In the genomic region with DNA sequence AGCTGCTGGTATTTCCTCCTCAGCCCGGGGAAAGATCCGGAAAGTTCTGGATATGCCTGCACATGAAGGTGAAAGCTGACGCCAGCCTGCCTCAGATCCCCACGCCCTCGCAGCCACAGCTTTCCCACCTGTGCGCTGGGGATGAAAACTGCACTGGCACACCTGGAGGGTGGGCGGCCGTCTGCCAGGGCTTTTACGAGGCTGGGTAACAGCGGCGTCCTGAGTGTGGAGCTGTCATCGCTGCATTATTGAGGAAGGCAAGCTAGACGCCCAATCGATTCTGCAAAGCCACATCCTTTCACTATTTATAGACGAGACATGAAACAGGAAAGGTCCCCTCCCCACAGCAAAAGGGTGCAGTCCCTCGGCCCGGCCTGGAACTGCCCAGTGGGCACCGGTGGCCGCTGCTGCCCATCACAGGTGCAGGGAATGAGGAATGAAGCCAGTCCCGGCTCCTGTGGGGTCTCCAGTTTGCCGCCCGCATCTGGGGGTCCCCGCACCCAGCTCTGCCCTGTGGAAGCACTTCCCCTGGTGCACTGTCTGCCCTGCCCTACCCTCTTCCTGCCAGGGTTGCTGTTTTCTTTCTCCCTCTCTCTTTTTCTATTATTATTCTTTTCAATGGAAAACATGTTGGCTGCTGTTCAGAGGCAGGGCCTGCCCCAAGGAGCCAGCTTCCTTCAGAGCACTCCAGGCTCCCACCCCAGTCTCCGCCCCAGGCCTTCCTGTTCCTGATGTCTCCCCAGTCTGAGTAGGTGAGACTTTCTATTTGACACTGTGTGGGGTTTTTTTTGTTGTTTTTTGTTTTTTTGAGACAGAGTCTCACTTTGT, we compare ENCODE assay signal across 8 cellular contexts. TPM values are rescaled to one million over a fixed set of nuclear protein-coding genes. Genes with fewer than 3 reads are reported as not detected.
A peak's percentile ranks its signal among the peaks of the same experiment; 100 is the strongest.
DNase-seq lines count a peak whose midpoint lies in the region; ATAC-seq, FAIRE-seq and TF ChIP-seq lines count a peak whose summit lies in the region.

No MANE protein-coding gene starts in this region.

- H3K4me1 Mint-ChIP-seq in activated naive CD8-positive, alpha-beta T cell treated with anti-CD3 and anti-CD28 coated beads, Interleukin-2, amount 10 ng/mL, durations not matched to agents 7 days and 5 days = peaks cover 47% of the 10 kb centered on the region
- peaks cover 5% of the 10 kb centered on the region for H3K4me1 Mint-ChIP-seq in type B pancreatic cell (ENCODE audit: unreplicated experiment)

- no peaks in the 10 kb centered on the region for H3K27me3 Mint-ChIP-seq in activated naive CD8-positive, alpha-beta T cell treated with anti-CD3 and anti-CD28 coated beads, Interleukin-2, amount 10 ng/mL, durations not matched to agents 7 days and 5 days
- no peaks in the 10 kb centered on the region for H3K27me3 Mint-ChIP-seq in type B pancreatic cell

- no peaks in the 10 kb centered on the region for H3K27me3 ChIP-seq in muscle layer of colon (ENCODE audit: control insufficient read depth in 1 of 2, insufficient read depth in 2 of 2, low read length in 2 of 2)

- H4K20me1 ChIP-seq in OCI-LY7 (ENCODE audit: insufficient read depth, low read length) = no peaks in the 10 kb centered on the region; the same call in 1 of the 2 replicates

- H3K9me3 Mint-ChIP-seq in activated naive CD8-positive, alpha-beta T cell treated with anti-CD3 and anti-CD28 coated beads, Interleukin-2, amount 10 ng/mL, durations not matched to agents 7 days and 5 days = no peaks in the 10 kb centered on the region
- no peaks in the 10 kb centered on the region for H3K9me3 Mint-ChIP-seq in type B pancreatic cell

- peaks cover 18% of the 10 kb centered on the region; the same call in 1 of the 2 replicates for H3K36me3 ChIP-seq in OCI-LY7 (ENCODE audit: insufficient read depth, low read length)
- H3K36me3 ChIP-seq in muscle layer of colon (ENCODE audit: insufficient read depth, low read length) = peaks cover 32% of the 10 kb centered on the region

- peaks cover 10% of the 10 kb centered on the region for H3K36me3 Mint-ChIP-seq in activated naive CD8-positive, alpha-beta T cell treated with anti-CD3 and anti-CD28 coated beads, Interleukin-2, amount 10 ng/mL, durations not matched to agents 7 days and 5 days
- no peaks in the 10 kb centered on the region for H3K36me3 Mint-ChIP-seq in type B pancreatic cell

- H3K4me1 ChIP-seq in OCI-LY7 (ENCODE audit: insufficient read depth, low read length, poor library complexity, severe bottlenecking) (peaks cover 35% of the 10 kb centered on the region), muscle layer of colon (ENCODE audit: insufficient read depth, low read length) (peaks cover 62% of the 10 kb centered on the region)

- H3K27ac ChIP-seq in OCI-LY7 (ENCODE audit: low read depth, low read length, poor library complexity, severe bottlenecking) (peak overlapping the region; percentile 71), muscle layer of colon (ENCODE audit: low read depth, low read length) (peak overlapping the region; percentile 78)

- peak overlapping the region; percentile 98 for H3K27ac Mint-ChIP-seq in activated naive CD8-positive, alpha-beta T cell treated with anti-CD3 and anti-CD28 coated beads, Interleukin-2, amount 10 ng/mL, durations not matched to agents 7 days and 5 days
- H3K27ac Mint-ChIP-seq in type B pancreatic cell = peak overlapping the region; percentile 17

- H3K4me2 ChIP-seq in OCI-LY7 (ENCODE audit: low read length) = peak overlapping the region; percentile 54

- POLR2A ChIA-PET in OCI-LY7 (lab: Charles Lee) = interaction anchor here (0.7 kb wide), 1 partner anchor 19 kb away, joined by 3 read pairs; no protein-coding TSS in a partner anchor
- POLR2A ChIA-PET in activated naive CD8-positive, alpha-beta T cell treated with anti-CD3 and anti-CD28 coated beads, Interleukin-2, amount 10 ng/mL, durations not matched to agents 7 days and 5 days (lab: Charles Lee) = interaction anchor here (0.9 to 3.0 kb wide), 9 partner anchors 9 to 191 kb away, joined by 3 to 22 read pairs (median 4); a partner anchor contains a TSS

- BruUV-seq in OCI-LY7 (replicated peaks; lab: Mats Ljungman, UMichigan) = no TSS peak

- no peaks in the 10 kb centered on the region for H3K79me2 ChIP-seq in OCI-LY7 (ENCODE audit: insufficient read depth, low read depth, low read length)

- intact Hi-C loops in OCI-LY7 (cut with micrococcal nuclease; ENCODE audit: unreplicated experiment) = no loop called here

- no peak overlapping the region for H3K9ac ChIP-seq in muscle layer of colon (ENCODE audit: low read length)

- DNase-seq in GM12892 (ENCODE audit: insufficient read length) (peak; percentile 70), OCI-LY7 (ENCODE audit: low spot score) (peak; percentile 16), type B pancreatic cell (ENCODE audit: extremely low spot score, unreplicated experiment) (no peak), NCI-H82 treated with DMSO at 0.1 percent for 48 hours (lab: John Stamatoyannopoulos, UW; ENCODE audit: unreplicated experiment) (no peak), NCI-H69 (lab: John Stamatoyannopoulos, UW) (no peak)
- DNase-seq in activated naive CD8-positive, alpha-beta T cell treated with anti-CD3 and anti-CD28 coated beads, Interleukin-2, amount 10 ng/mL, durations not matched to agents 7 days and 5 days = peak; percentile 75
- no peak for DNase-seq in NK-92 treated with Interleukin-12 subunit alpha and Interleukin-12 subunit beta, amount 100 ng/mL, for 24 hours (lab: John Stamatoyannopoulos, UW)

- peak; percentile 51 for ATAC-seq in activated naive CD8-positive, alpha-beta T cell treated with anti-CD3 and anti-CD28 coated beads, Interleukin-2, amount 10 ng/mL, durations not matched to agents 7 days and 5 days (ENCODE audit: low read depth)

- TF ChIP-seq CTCF in OCI-LY7 (conservative IDR thresholded peaks at IDR 0.05; ENCODE audit: low read length) (no peak), type B pancreatic cell (conservative IDR thresholded peaks at IDR 0.05) (no peak)

- H3K4me3 ChIP-seq in OCI-LY7 (ENCODE audit: low read depth, low read length, poor library complexity, severe bottlenecking) (peak overlapping the region; percentile 27), muscle layer of colon (ENCODE audit: low read depth in 1 of 2, low read length in 2 of 2) (no peak overlapping the region)

- no peak for TF ChIP-seq POLR2A in GM12892 (IDR thresholded peaks at IDR 0.05; ENCODE audit: low read depth, low read length)

- peak; percentile 94 for FAIRE-seq in GM12892 (lab: Jason Lieb, UNC)

- H2AFZ ChIP-seq in OCI-LY7 (ENCODE audit: low read length) = no peak overlapping the region

- CTCF ChIA-PET in OCI-LY7 (lab: Charles Lee; ENCODE audit: unreplicated experiment) = no interaction called here

- no peaks in the 10 kb centered on the region for H3K9me2 ChIP-seq in OCI-LY7 (ENCODE audit: insufficient read depth, low read length)

- H3K4me3 Mint-ChIP-seq in activated naive CD8-positive, alpha-beta T cell treated with anti-CD3 and anti-CD28 coated beads, Interleukin-2, amount 10 ng/mL, durations not matched to agents 7 days and 5 days = peak overlapping the region; percentile 88
- no peak overlapping the region for H3K4me3 Mint-ChIP-seq in type B pancreatic cell

- H3K9me3 ChIP-seq in OCI-LY7 (ENCODE audit: low read length) (no peaks in the 10 kb centered on the region), muscle layer of colon (ENCODE audit: low read length) (no peaks in the 10 kb centered on the region)

RNA-seq across cellular contexts. Expression of a gene that starts 7.0 kb away (rescaled TPM):
- 2.1 TPM for polyA plus RNA-seq in GM12892 (2012; ENCODE audit: missing spikeins)
- total RNA-seq in OCI-LY7 (2014; rRNA removed; shearing (Covaris generic)) = 9.3 and 17.6 TPM in 2 replicates
- 15.5 and 17.9 TPM in 2 replicates for total RNA-seq in OCI-LY7 (2022)
- total RNA-seq in activated naive CD8-positive, alpha-beta T cell treated with anti-CD3 and anti-CD28 coated beads, Interleukin-2, amount 10 ng/mL, durations not matched to agents 7 days and 5 days = 10 to 100 TPM; 67.0 to 70.2 TPM
- 36.5 and 53.1 TPM in 2 replicates for total RNA-seq in type B pancreatic cell (ENCODE audit: low replicate concordance)

RNA-seq across cellular contexts. Expression of a gene that starts 56.0 kb away (rescaled TPM):
- 21.2 TPM for polyA plus RNA-seq in GM12892 (2012; ENCODE audit: missing spikeins)
- 15.5 and 23.7 TPM in 2 replicates for total RNA-seq in OCI-LY7 (2014; rRNA removed; shearing (Covaris generic))
- total RNA-seq in OCI-LY7 (2022) (52.0 and 60.1 TPM in 2 replicates), type B pancreatic cell (ENCODE audit: low replicate concordance) (74.6 and 95.0 TPM in 2 replicates)
- total RNA-seq in activated naive CD8-positive, alpha-beta T cell treated with anti-CD3 and anti-CD28 coated beads, Interleukin-2, amount 10 ng/mL, durations not matched to agents 7 days and 5 days = 10 to 100 TPM; 88.0 to 90.2 TPM

Comparison
In these comparisons a context has a peak if more than half of its experiments do, and no peak if none do; other contexts are left out.
1. DNase-seq: peak in GM12892 (single experiment), OCI-LY7 (single experiment) and activated naive CD8-positive, alpha-beta T cell treated with anti-CD3 and anti-CD28 coated beads, Interleukin-2, amount 10 ng/mL, durations not matched to agents 7 days and 5 days (single experiment); none in type B pancreatic cell (single experiment), NCI-H82 treated with DMSO at 0.1 percent for 48 hours (single experiment), NCI-H69 (single experiment) and NK-92 treated with Interleukin-12 subunit alpha and Interleukin-12 subunit beta, amount 100 ng/mL, for 24 hours (single experiment).